In genomic region chr22:37953437-37954179, GRCh38 we compare ENCODE assay signal across 8 cellular contexts. TPM values are rescaled to one million over a fixed set of nuclear protein-coding genes. Genes with fewer than 3 reads are reported as not detected.
A peak's percentile ranks its signal among the peaks of the same experiment; 100 is the strongest.
DNase-seq lines count a peak whose midpoint lies in the region; ATAC-seq and TF ChIP-seq lines count a peak whose summit lies in the region.

TSS of gene C22orf23 (minus strand) at chr22:37953601. CDS start at chr22:37953149, 452 bp downstream.
TSS of gene POLR2F (plus strand) at chr22:37953699. CDS start at chr22:37953788, 89 bp downstream.

- intact Hi-C loops in natural killer cell (cut with micrococcal nuclease): loop anchor here (5.0 kb wide), 1 partner anchor 136 kb away; no protein-coding TSS in a partner anchor

- peaks cover 25 to 43% of the 10 kb centered on the region in 2 donors for H3K4me1 Mint-ChIP-seq in natural killer cell

- peak within 1 kb of the TSS; percentile 67 for H3K27ac ChIP-seq in RWPE1

- peaks cover 7 to 10% of the 10 kb centered on the region in 2 donors for H3K27me3 Mint-ChIP-seq in natural killer cell (ENCODE audit: low read depth in 2 of 2)

- POLR2A ChIA-PET in RWPE1 (lab: Yijun Ruan, JAX; ENCODE audit: low non-redundant PET): no interaction called here

- H3K27ac Mint-ChIP-seq in natural killer cell: peak within 1 kb of the TSS; percentile 83 to 94

- DNase-seq in ELR (ENCODE audit: low read depth) (peak; percentile 97), H4 (ENCODE audit: low spot score) (peak; percentile 94), LoVo (ENCODE audit: low spot score) (peak; percentile 98), RWPE1 (ENCODE audit: low spot score) (peak; percentile 95), fibroblast of pulmonary artery (ENCODE audit: low read depth) (peak; percentile 96), natural killer cell (peak; percentile 94)
- peak; percentile 93 for DNase-seq in activated T-helper 9 cell treated with anti-CD3 and anti-CD28 coated beads, Interleukin-2, amount 50 U/mL, for 16 hours (ENCODE audit: low read depth)
- DNase-seq in stimulated activated naive CD4-positive, alpha-beta T cell (lab: John Stamatoyannopoulos, UW): peak; percentile 87 to 97 (median 95)

- H3K4me3 Mint-ChIP-seq in natural killer cell: peak within 1 kb of the TSS; percentile 93

- peaks cover 3% of the 10 kb centered on the region for H3K36me3 Mint-ChIP-seq in natural killer cell

- CTCF ChIA-PET in RWPE1 (lab: Yijun Ruan, JAX): no interaction called here

- H3K9me3 Mint-ChIP-seq in natural killer cell: no peaks in the 10 kb centered on the region

- TF ChIP-seq CTCF in RWPE1 (conservative IDR thresholded peaks at IDR 0.05; ENCODE audit: low read depth) (no peak), fibroblast of pulmonary artery (IDR thresholded peaks at IDR 0.05; ENCODE audit: low read length, missing control alignments) (no peak), natural killer cell (IDR thresholded peaks at IDR 0.05) (no peak)

- H3K4me3 ChIP-seq in fibroblast of pulmonary artery (replicated peaks; ENCODE audit: low read depth, low read length): peak within 1 kb of the TSS; percentile 99

- ATAC-seq in natural killer cell: peak; percentile 94 to 95 (median 95)

RNA-seq across cellular contexts. Expression of gene C22orf23, which starts in this region (rescaled TPM):
- 0.41 and 1.1 TPM in 2 replicates for total RNA-seq in H4 (2014; rRNA removed; shearing (Covaris generic))
- total RNA-seq in natural killer cell: not detected

RNA-seq across cellular contexts. Expression of gene POLR2F, which starts in this region (rescaled TPM):
- 145 and 155 TPM in 2 replicates for total RNA-seq in H4 (2014; rRNA removed; shearing (Covaris generic))
- total RNA-seq in natural killer cell: 10 to 100 TPM; 38.7 to 40.6 (median 38.8) TPM

Comparison
In these comparisons a context has a peak if more than half of its experiments do, and no peak if none do; other contexts are left out.
1. Peak in every context shown above with its lines: DNase-seq, ATAC-seq, H3K4me3 ChIP-seq and H3K27ac ChIP-seq.